In the genomic region with DNA sequence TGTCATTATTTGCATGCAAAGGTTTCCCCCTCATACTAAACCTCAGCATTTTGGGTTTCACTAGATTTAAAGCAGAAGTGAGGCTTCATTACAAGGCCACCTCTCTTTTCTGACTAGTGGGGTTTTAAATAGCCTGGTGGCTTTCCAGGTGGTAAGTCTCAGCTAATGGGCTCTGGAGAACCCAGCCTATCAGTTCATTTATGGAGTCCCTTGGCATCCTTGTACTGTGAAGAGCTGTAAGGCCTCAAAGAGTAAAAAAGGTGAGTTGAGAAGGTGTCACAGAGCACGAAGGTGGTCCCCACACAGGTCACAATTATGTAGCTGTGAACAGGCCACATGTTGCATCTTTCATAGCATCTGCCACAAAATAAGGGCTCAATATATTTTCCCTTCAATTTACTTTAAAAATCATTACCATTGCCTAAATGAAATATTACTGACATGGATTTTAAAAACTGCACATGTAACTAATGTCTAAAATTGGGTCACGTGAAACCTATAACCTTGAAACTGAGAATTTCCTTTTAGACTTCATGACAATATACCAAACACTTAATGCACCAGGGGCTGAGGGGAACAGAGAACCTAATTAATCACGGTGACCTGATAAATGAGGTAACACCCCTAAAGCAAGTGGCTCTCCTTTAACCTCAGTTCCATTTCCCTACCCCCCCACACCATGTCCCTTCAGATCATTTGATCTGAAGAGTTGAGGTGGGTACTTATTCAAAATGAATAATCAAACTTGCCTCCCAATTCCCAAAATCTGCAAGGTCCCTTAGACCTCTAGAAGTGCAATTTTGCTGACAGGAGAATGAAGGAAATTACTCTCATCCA, we compare ENCODE assay signal across 8 cellular contexts. TPM values are rescaled to one million over a fixed set of nuclear protein-coding genes. Genes with fewer than 3 reads are reported as not detected.
DNase-seq lines count a peak whose midpoint lies in the region; ATAC-seq, FAIRE-seq and TF ChIP-seq lines count a peak whose summit lies in the region.

No MANE protein-coding gene starts in this region.

- POLR2A ChIA-PET in CD4-positive, alpha-beta memory T cell (lab: Charles Lee; ENCODE audit: partially characterized antibody), result no interaction called here

- H3K9ac ChIP-seq in muscle layer of colon (ENCODE audit: low read length), result peak overlapping the region; percentile 65

- peaks cover 41% of the 10 kb centered on the region for H3K4me1 ChIP-seq in CD4-positive, alpha-beta memory T cell (ENCODE audit: insufficient read depth, low read length)
- peaks cover 19% of the 10 kb centered on the region for H3K4me1 ChIP-seq in muscle layer of colon (ENCODE audit: insufficient read depth, low read length)

- H3K9me3 ChIP-seq in CD4-positive, alpha-beta memory T cell (ENCODE audit: control insufficient read depth in 1 of 2, low read length in 2 of 2), result no peaks in the 10 kb centered on the region
- no peaks in the 10 kb centered on the region for H3K9me3 ChIP-seq in muscle layer of colon (ENCODE audit: low read length)

- H3K4me1 Mint-ChIP-seq in CD4-positive, alpha-beta memory T cell, result peaks cover 27 to 55% (median 37%) of the 10 kb centered on the region in 4 donors
- H3K4me1 Mint-ChIP-seq in activated naive CD8-positive, alpha-beta T cell treated with anti-CD3 and anti-CD28 coated beads, Interleukin-2, amount 50 U/mL, for 24 hours, result peaks cover 69% of the 10 kb centered on the region

- H3K4me3 ChIP-seq in CD4-positive, alpha-beta memory T cell (ENCODE audit: low read length in 2 of 2), result peak overlapping the region; percentile 12 to 69
- H3K4me3 ChIP-seq in muscle layer of colon (ENCODE audit: low read depth in 1 of 2, low read length in 2 of 2), result peak overlapping the region; percentile 78 to 89

- no peak for DNase-seq in CD4-positive, alpha-beta memory T cell
- no peak for DNase-seq in activated naive CD8-positive, alpha-beta T cell treated with anti-CD3 and anti-CD28 coated beads, Interleukin-2, amount 50 U/mL, for 24 hours
- DNase-seq in NCI-H2171 (lab: John Stamatoyannopoulos, UW) (no peak), D721Med (ENCODE audit: insufficient read length, low spot score) (no peak), NCI-H748 (lab: John Stamatoyannopoulos, UW; ENCODE audit: unreplicated experiment) (no peak)

- no peaks in the 10 kb centered on the region for H3K9me3 Mint-ChIP-seq in CD4-positive, alpha-beta memory T cell
- H3K9me3 Mint-ChIP-seq in activated naive CD8-positive, alpha-beta T cell treated with anti-CD3 and anti-CD28 coated beads, Interleukin-2, amount 50 U/mL, for 24 hours, result no peaks in the 10 kb centered on the region

- intact Hi-C loops in CD4-positive, alpha-beta memory T cell (cut with micrococcal nuclease), result loop anchor here (1.0 to 5.0 kb wide), 5 partner anchors 8 to 1837 kb away; a partner anchor contains a TSS

- no peak for TF ChIP-seq CTCF in D721Med (IDR thresholded peaks at IDR 0.05; ENCODE audit: insufficient read depth, missing control alignments)

- H3K27me3 Mint-ChIP-seq in CD4-positive, alpha-beta memory T cell, result no peaks in the 10 kb centered on the region
- no peaks in the 10 kb centered on the region for H3K27me3 Mint-ChIP-seq in activated naive CD8-positive, alpha-beta T cell treated with anti-CD3 and anti-CD28 coated beads, Interleukin-2, amount 50 U/mL, for 24 hours

- CTCF ChIA-PET in CD4-positive, alpha-beta memory T cell (lab: Charles Lee; ENCODE audit: partially characterized antibody), result interaction anchor here (0.6 kb wide), 1 partner anchor 15 kb away, joined by 3 read pairs; no protein-coding TSS in a partner anchor

- H3K4me3 Mint-ChIP-seq in CD4-positive, alpha-beta memory T cell, result peak overlapping the region; percentile 88 to 97 (median 92)
- H3K4me3 Mint-ChIP-seq in activated naive CD8-positive, alpha-beta T cell treated with anti-CD3 and anti-CD28 coated beads, Interleukin-2, amount 50 U/mL, for 24 hours, result peak overlapping the region; percentile 94

- ATAC-seq in GM19351 (IDR thresholded peaks at IDR 0.05; ENCODE audit: unreplicated experiment) (peak; percentile 64), HG03280 (IDR thresholded peaks at IDR 0.05; ENCODE audit: unreplicated experiment) (peak; percentile 63)
- ATAC-seq in activated naive CD8-positive, alpha-beta T cell treated with anti-CD3 and anti-CD28 coated beads, Interleukin-2, amount 50 U/mL, for 24 hours, result no peak

- H3K27ac Mint-ChIP-seq in CD4-positive, alpha-beta memory T cell, result peak overlapping the region; percentile 89 to 95 (median 94)
- peak overlapping the region; percentile 79 for H3K27ac Mint-ChIP-seq in activated naive CD8-positive, alpha-beta T cell treated with anti-CD3 and anti-CD28 coated beads, Interleukin-2, amount 50 U/mL, for 24 hours

- no peaks in the 10 kb centered on the region for H3K27me3 ChIP-seq in CD4-positive, alpha-beta memory T cell (ENCODE audit: insufficient read depth, low read length)
- no peaks in the 10 kb centered on the region for H3K27me3 ChIP-seq in muscle layer of colon (ENCODE audit: control insufficient read depth in 1 of 2, insufficient read depth in 2 of 2, low read length in 2 of 2)

- H3K36me3 ChIP-seq in CD4-positive, alpha-beta memory T cell (ENCODE audit: insufficient read depth, low read length), result peaks cover 13% of the 10 kb centered on the region
- H3K36me3 ChIP-seq in muscle layer of colon (ENCODE audit: insufficient read depth, low read length), result peaks cover 7% of the 10 kb centered on the region

- no peak for FAIRE-seq in D721Med (lab: Jason Lieb, UNC)

- H3K36me3 Mint-ChIP-seq in CD4-positive, alpha-beta memory T cell, result peaks cover 15 to 20% of the 10 kb centered on the region in 2 donors
- H3K36me3 Mint-ChIP-seq in activated naive CD8-positive, alpha-beta T cell treated with anti-CD3 and anti-CD28 coated beads, Interleukin-2, amount 50 U/mL, for 24 hours (ENCODE audit: low read depth), result peaks cover 30% of the 10 kb centered on the region

- H3K27ac ChIP-seq in CD4-positive, alpha-beta memory T cell (ENCODE audit: low read depth, low read length), result peak overlapping the region; percentile 83
- H3K27ac ChIP-seq in muscle layer of colon (ENCODE audit: low read depth, low read length), result no peak overlapping the region

RNA-seq across cellular contexts. Expression of a gene that starts 1.3 kb away (rescaled TPM):
- total RNA-seq in CD4-positive, alpha-beta memory T cell, result 10 to 100 TPM; 71.3 to 74.3 TPM
- 10 to 100 TPM; 52.0 to 58.1 TPM for polyA plus RNA-seq in CD4-positive, alpha-beta memory T cell

RNA-seq across cellular contexts. Expression of a gene that starts 7.9 kb away (rescaled TPM):
- total RNA-seq in CD4-positive, alpha-beta memory T cell, result 10 to 100 TPM; 13.7 to 17.5 TPM
- 10 to 100 TPM; 13.2 to 20.6 TPM for polyA plus RNA-seq in CD4-positive, alpha-beta memory T cell
